1 cellular context compared by ENCODE assay signal in the genomic region with DNA sequence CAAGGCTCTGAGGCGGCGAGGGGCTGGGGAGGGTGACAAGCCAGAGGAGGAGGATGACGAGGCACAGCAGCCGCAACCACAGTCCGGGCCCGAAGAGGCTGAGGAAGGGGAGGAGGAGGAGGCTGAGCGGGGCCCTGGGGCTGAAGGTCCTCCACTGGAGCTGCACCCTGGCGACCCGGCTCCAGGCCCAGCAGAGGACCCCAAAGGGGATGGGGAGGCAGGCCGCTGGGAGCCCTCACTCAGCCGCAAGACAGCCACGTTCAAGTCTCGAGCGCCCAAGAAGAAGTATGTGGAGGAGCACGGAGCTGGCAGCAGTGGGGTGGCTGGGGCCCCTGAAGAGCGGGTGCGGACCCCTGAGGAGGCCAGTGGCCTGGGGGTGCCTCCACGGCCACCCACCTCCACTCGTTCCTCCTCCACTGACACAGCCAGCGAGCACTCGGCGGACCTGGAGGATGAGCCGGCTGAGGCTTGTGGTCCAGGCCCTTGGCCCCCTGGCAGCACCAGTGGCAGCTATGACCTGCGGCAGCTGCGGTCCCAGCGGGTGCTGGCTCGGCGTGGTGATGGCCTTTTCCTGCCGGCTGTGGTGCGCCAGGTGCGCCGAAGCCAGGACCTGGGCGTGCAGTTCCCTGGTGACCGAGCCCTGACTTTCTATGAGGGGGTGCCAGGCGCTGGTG.
TF ChIP-seq lines count a peak whose summit lies in the region.

No MANE protein-coding gene starts in this region.

TF ChIP-seq in HEK293, 187 proteins besides CTCF, POLR2A, EP300 and RAD21 (continued from another document):
- TF ChIP-seq ZSCAN23 (tag by site-specific recombination; IDR thresholded peaks at IDR 0.05) (no peak), ZNF549 (tag by site-specific recombination; IDR thresholded peaks at IDR 0.05) (no peak), ZNF416 (tag by site-specific recombination; IDR thresholded peaks at IDR 0.05) (no peak), FEZF1 (tag by site-specific recombination; IDR thresholded peaks at IDR 0.05) (0 out of 2 replicates have a peak, but pooled peaks have one; percentile 27), GLI2 (tag by site-specific recombination; IDR thresholded peaks at IDR 0.05; ENCODE audit: borderline replicate concordance, low read depth) (no peak), ZSCAN30 (tag by site-specific recombination; IDR thresholded peaks at IDR 0.05) (no peak)
TF ChIP-seq in HEK293: peak in this region for 1.
